34 cellular contexts compared by ENCODE assay signal in genomic region chr5:98578438-98578837, GRCh38.
"Had no signal": no experiment of that assay in that cellular context is flagged by ENCODE, and none has a peak within 500 bp of the region (broad histone marks: within the 10 kb centered on the region; RNA-seq: fewer than 3 reads in every experiment).

No MANE protein-coding gene starts in this region.

- H3K9me3 ChIP-seq: MG63 had no signal

- H3K36me3 ChIP-seq: MG63 had no signal

- H3K27me3 ChIP-seq: MG63 had no signal

- H3K4me3 ChIP-seq: MG63 had no signal

- DNase-seq: Karpas-422, Kasumi-1, MG63, MV-4-11, NCI-H1048, NCI-H1092, NCI-H1092 treated with DMSO at 0.1 percent for 48 hours, NCI-H1105, NCI-H1105 treated with DMSO at 0.1 percent for 48 hours, NCI-H1417, NCI-H1417 treated with DMSO at 0.1 percent for 48 hours, NCI-H1436, NCI-H1436 treated with DMSO at 0.1 percent for 48 hours, NCI-H146, NCI-H1694, NCI-H1694 treated with DMSO at 0.1 percent for 48 hours, NCI-H187, NCI-H187 treated with DMSO at 0.1 percent for 48 hours, NCI-H1930, NCI-H2029, NCI-H2029 treated with DMSO at 0.1 percent for 48 hours, NCI-H2081, NCI-H2107, NCI-H2171, NCI-H2171 treated with DMSO at 0.1 percent for 48 hours, NCI-H2227 treated with DMSO at 0.1 percent for 48 hours, NCI-H226, NCI-H345, NCI-H446, NCI-H446 treated with DMSO at 0.1 percent for 48 hours, NCI-H510A, NCI-H510A treated with DMSO at 0.1 percent for 48 hours, NCI-H524, NCI-H524 treated with DMSO at 0.1 percent for 48 hours had no signal
